Comparison of ENCODE assay signal across 8 cellular contexts in the genomic region with DNA sequence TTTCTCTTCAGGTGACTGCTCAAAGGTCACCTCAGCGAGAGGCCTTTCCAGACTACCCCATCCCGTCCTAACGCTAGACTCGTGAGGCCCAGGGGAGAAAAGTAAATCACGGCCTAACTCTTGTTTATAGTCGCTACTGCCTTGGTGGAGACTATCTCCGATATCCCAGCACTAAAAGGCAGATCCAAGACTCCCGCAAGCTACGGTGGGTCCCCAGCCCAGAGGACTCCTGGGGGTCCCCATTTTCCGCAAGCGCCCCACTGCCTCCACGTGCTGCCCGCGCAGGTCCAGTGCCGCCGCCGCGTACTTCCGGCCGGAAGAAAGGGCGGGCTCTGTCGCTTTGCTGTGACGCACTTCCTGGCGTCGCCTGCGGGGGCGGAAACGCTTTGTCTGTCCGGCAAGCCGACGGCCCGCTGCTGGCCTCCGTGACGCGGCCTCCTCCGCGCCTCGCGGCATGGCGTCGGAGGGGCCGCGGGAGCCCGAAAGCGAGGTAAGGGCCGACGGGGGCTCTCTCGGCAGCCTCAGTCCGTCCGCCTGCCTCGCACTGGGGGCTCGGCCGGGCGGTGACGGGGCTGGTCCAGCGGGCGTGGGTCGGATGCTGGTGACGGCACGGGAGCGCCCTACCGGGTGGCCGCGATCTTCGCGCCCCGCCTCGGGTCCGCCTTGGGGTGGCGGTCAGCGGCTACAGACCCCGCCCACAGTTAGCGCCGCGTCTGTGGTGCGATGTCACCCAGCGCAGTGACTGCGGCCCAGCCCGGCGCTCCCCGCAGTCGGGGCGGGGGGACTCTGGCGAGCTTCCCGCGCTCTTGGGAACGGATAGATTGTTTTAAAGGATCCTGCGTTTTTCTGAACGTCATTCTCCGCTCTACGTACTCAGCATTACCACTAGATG. TPM values are rescaled to one million over a fixed set of nuclear protein-coding genes. Genes with fewer than 3 reads are reported as not detected.
A peak's percentile ranks its signal among the peaks of the same experiment; 100 is the strongest.
DNase-seq lines count a peak whose midpoint lies in the region; ATAC-seq, FAIRE-seq and TF ChIP-seq lines count a peak whose summit lies in the region.

A gene with protein sequence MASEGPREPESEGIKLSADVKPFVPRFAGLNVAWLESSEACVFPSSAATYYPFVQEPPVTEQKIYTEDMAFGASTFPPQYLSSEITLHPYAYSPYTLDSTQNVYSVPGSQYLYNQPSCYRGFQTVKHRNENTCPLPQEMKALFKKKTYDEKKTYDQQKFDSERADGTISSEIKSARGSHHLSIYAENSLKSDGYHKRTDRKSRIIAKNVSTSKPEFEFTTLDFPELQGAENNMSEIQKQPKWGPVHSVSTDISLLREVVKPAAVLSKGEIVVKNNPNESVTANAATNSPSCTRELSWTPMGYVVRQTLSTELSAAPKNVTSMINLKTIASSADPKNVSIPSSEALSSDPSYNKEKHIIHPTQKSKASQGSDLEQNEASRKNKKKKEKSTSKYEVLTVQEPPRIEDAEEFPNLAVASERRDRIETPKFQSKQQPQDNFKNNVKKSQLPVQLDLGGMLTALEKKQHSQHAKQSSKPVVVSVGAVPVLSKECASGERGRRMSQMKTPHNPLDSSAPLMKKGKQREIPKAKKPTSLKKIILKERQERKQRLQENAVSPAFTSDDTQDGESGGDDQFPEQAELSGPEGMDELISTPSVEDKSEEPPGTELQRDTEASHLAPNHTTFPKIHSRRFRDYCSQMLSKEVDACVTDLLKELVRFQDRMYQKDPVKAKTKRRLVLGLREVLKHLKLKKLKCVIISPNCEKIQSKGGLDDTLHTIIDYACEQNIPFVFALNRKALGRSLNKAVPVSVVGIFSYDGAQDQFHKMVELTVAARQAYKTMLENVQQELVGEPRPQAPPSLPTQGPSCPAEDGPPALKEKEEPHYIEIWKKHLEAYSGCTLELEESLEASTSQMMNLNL (plus strand): TSS at position 378 of the 892 bp plus-strand sequence. CDS start 77 bp downstream, at position 455.

- intact Hi-C loops in kidney (cut with DNase I) = no loop called here

- H3K27ac ChIP-seq in kidney (ENCODE audit: low read depth in 2 of 2, low read length in 2 of 2) = peak within 1 kb of the TSS; percentile 98 to 99

- TF ChIP-seq POLR2A in GM19193 (IDR thresholded peaks at IDR 0.05; ENCODE audit: extremely low read depth, insufficient read depth, insufficient read length) = peak; percentile 98

- DNase-seq in BE2C = peak; percentile 97
- DNase-seq in NCI-H510A (lab: John Stamatoyannopoulos, UW) = peak; percentile 94
- peak; percentile 91 for DNase-seq in activated CD4-positive, alpha-beta T cell treated with anti-CD3 and anti-CD28 coated beads for 1 hour
- peak; percentile 96 for DNase-seq in cerebellum (ENCODE audit: low spot score)
- DNase-seq in kidney = peak; percentile 99
- peak; percentile 95 for DNase-seq in stimulated activated CD4-positive, alpha-beta T cell treated with anti-CD3 and anti-CD28 coated beads, Interleukin-15, amount 100 ng/mL, for 24 hours

- no peaks in the 10 kb centered on the region for H3K9me3 ChIP-seq in BE2C
- no peaks in the 10 kb centered on the region for H3K9me3 ChIP-seq in kidney (ENCODE audit: control insufficient read depth in 1 of 2, low read length in 2 of 2)

- no peaks in the 10 kb centered on the region for H3K27me3 ChIP-seq in BE2C

- peaks cover 38% of the 10 kb centered on the region for H3K36me3 ChIP-seq in BE2C
- H3K36me3 ChIP-seq in kidney (ENCODE audit: control insufficient read depth in 1 of 2, insufficient read depth in 2 of 2, low read length in 2 of 2) = peaks cover 0 to 3% of the 10 kb centered on the region in 2 donors

- TF ChIP-seq CTCF in BE2C (IDR thresholded peaks at IDR 0.05; ENCODE audit: low read depth, low read length) (peak; percentile 80; the same call in 1 of the 2 replicates), kidney (IDR thresholded peaks at IDR 0.05; ENCODE audit: borderline replicate concordance, extremely low read depth, insufficient read depth) (peak; percentile 68)

- no peak for FAIRE-seq in kidney (lab: Jason Lieb, UNC)

- H3K4me1 ChIP-seq in BE2C = peaks cover 2% of the 10 kb centered on the region; the same call in 1 of the 2 replicates
- peaks cover 10 to 14% of the 10 kb centered on the region in 2 donors for H3K4me1 ChIP-seq in kidney (ENCODE audit: control insufficient read depth in 1 of 2, insufficient read depth in 1 of 2, low read depth in 1 of 2, low read length in 2 of 2)

- ATAC-seq in HG03439 (IDR thresholded peaks at IDR 0.05; ENCODE audit: unreplicated experiment) = peak; percentile 90

- H3K9ac ChIP-seq in kidney (ENCODE audit: low read length in 2 of 2) = peak within 1 kb of the TSS; percentile 66 to 90

- peak within 1 kb of the TSS; percentile 81 for H3K4me3 ChIP-seq in BE2C (ENCODE audit: low read depth, low read length)
- peak within 1 kb of the TSS; percentile 65 to 77 for H3K4me3 ChIP-seq in kidney (ENCODE audit: low read length in 2 of 2)

RNA-seq across cellular contexts. Expression of the gene that starts here (rescaled TPM):
- polyA plus RNA-seq in BE2C (2012; ENCODE audit: insufficient read depth, insufficient read length, low read depth) = 45.0 TPM
- total RNA-seq in cerebellum = 77.9 TPM
- 59.8 TPM for total RNA-seq in kidney
- 27.0 TPM for polyA plus RNA-seq in kidney (ENCODE audit: insufficient read depth, low read depth, low replicate concordance)

Comparison
In these comparisons a context has a peak if more than half of its experiments do, and no peak if none do; other contexts are left out.
1. Peak in every context shown above with its lines: DNase-seq, ATAC-seq, H3K4me3 ChIP-seq and H3K27ac ChIP-seq.